2 cellular contexts compared by ENCODE assay signal in genomic region chr20:32149566-32150170, GRCh38.
TF ChIP-seq lines count a peak whose summit lies in the region.

No MANE protein-coding gene starts in this region.

TF ChIP-seq in IMR-90, 13 proteins besides CTCF, POLR2A, EP300 and RAD21:
- no peak for TF ChIP-seq NFE2L2 (IDR thresholded peaks at IDR 0.05; ENCODE audit: low read depth, low read length)
- TF ChIP-seq BHLHE40 (IDR thresholded peaks at IDR 0.05; ENCODE audit: low read depth, low read length) = no peak
- no peak for TF ChIP-seq RFX5 (IDR thresholded peaks at IDR 0.05; ENCODE audit: low read depth, low read length)
- no peak for TF ChIP-seq RCOR1 (IDR thresholded peaks at IDR 0.05; ENCODE audit: insufficient replicate concordance, low read length)
- no peak for TF ChIP-seq CHD1 (IDR thresholded peaks at IDR 0.05; ENCODE audit: low read depth, low read length)
- TF ChIP-seq ELK1 (IDR thresholded peaks at IDR 0.05; ENCODE audit: borderline replicate concordance, low read depth, low read length) = no peak

TF ChIP-seq in K562, 482 proteins besides CTCF, POLR2A, EP300 and RAD21:
- TF ChIP-seq KLF10 (CRISPR knock-in tag; IDR thresholded peaks at IDR 0.05) (no peak), RUNX1 (IDR thresholded peaks at IDR 0.05; ENCODE audit: low read depth) (no peak), PHTF2 (CRISPR knock-in tag; IDR thresholded peaks at IDR 0.05) (no peak), POLR2G (IDR thresholded peaks at IDR 0.05; ENCODE audit: low read depth, low read length) (peak; percentile 15; the same call in 1 of the 2 replicates), ZBTB8A (IDR thresholded peaks at IDR 0.05; ENCODE audit: partially characterized antibody) (no peak), SAFB2 (IDR thresholded peaks at IDR 0.05; ENCODE audit: borderline replicate concordance, low read depth, low read length, severe bottlenecking) (no peak)
